8 cellular contexts compared by ENCODE assay signal in the genomic region with DNA sequence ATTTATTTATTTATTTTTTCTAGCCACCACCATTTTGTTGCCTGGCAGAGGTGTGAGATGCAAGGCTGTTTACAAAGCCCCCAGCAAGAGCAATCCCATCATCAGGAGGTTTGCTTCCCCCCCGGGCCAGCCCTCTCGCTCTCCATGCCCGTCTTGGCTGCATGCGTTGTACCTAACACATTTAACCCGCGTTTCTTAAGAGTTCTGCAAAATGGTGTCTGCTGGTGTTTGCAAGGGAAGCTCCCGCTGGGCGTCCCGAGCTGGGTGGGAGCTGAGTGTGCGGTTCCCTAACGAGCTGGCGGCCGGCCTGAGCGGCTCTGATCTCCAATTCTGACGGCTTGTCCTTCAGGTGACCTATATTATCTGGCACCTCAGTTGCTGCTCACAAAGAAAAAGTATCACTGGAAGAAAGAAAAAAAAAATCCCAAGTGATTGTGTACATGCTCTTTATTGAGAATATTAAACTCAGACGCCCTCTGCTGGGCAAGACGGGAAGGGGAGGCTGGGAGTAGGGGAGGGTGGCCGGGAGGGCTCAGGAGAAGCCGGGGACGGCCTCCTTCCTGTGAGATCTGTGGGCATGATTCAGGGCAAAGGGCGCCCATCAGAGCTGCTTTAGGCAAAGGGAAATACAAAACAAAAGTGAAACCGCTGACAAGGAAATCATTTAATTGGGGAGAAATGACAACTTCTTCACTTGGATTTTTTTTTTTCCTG.
DNase-seq lines count a peak whose midpoint lies in the region; ATAC-seq, FAIRE-seq and TF ChIP-seq lines count a peak whose summit lies in the region.

No MANE protein-coding gene starts in this region.

- peak overlapping the region; percentile 54 for H3K4me3 ChIP-seq in A549

- H3K27ac Mint-ChIP-seq in activated CD4-positive, alpha-beta T cell treated with anti-CD3 and anti-CD28 coated beads for 36 hours, result peak overlapping the region; percentile 91

- intact Hi-C loops in activated CD4-positive, alpha-beta T cell treated with anti-CD3 and anti-CD28 coated beads for 36 hours (cut with DNase I, micrococcal nuclease), result loop anchor here (1.0 to 5.0 kb wide), 8 partner anchors 22 to 336 kb away; no protein-coding TSS in a partner anchor

- H3K4me1 Mint-ChIP-seq in activated CD4-positive, alpha-beta T cell treated with anti-CD3 and anti-CD28 coated beads for 36 hours, result peaks cover 41% of the 10 kb centered on the region

- H3K4me3 Mint-ChIP-seq in activated CD4-positive, alpha-beta T cell treated with anti-CD3 and anti-CD28 coated beads for 36 hours, result peak overlapping the region; percentile 79

- no peaks in the 10 kb centered on the region for H3K9me3 ChIP-seq in A549

- H3K4me1 ChIP-seq in A549, result peaks cover 31% of the 10 kb centered on the region

- no peaks in the 10 kb centered on the region for H3K27me3 Mint-ChIP-seq in activated CD4-positive, alpha-beta T cell treated with anti-CD3 and anti-CD28 coated beads for 36 hours

- no peak for TF ChIP-seq POLR2A in A549 (IDR thresholded peaks at IDR 0.05; ENCODE audit: low read length)

- peak; percentile 89 to 92 for DNase-seq in A549 (ENCODE audit: low read depth in 1 of 2, low spot score in 1 of 2)
- peak; percentile 64 for DNase-seq in NCI-H510A (lab: John Stamatoyannopoulos, UW)
- DNase-seq in activated CD4-positive, alpha-beta T cell treated with anti-CD3 and anti-CD28 coated beads for 36 hours, result peak; percentile 98
- DNase-seq in left kidney (ENCODE audit: low read depth, low spot score), result peak; percentile 97
- DNase-seq in stimulated activated CD4-positive, alpha-beta T cell treated with anti-CD3 and anti-CD28 coated beads, Interleukin-1b, Interleukin-23, amount 100 ng/mL, for 4 hours (ENCODE audit: low read depth in 2 of 2), result peak; percentile 92 to 99

- TF ChIP-seq RAD21 in A549 (conservative IDR thresholded peaks at IDR 0.05 in 1 of 2, IDR thresholded peaks at IDR 0.05 in 1 of 2), result peak; percentile 94 to 97

- ATAC-seq in A549 (peak; percentile 94 to 97), GM18517 (IDR thresholded peaks at IDR 0.05; ENCODE audit: unreplicated experiment) (peak; percentile 54), HG03175 (IDR thresholded peaks at IDR 0.05; ENCODE audit: unreplicated experiment) (peak; percentile 63)
- ATAC-seq in activated CD4-positive, alpha-beta T cell treated with anti-CD3 and anti-CD28 coated beads for 36 hours, result peak; percentile 96

- CTCF ChIA-PET in A549 (lab: Yijun Ruan, JAX), result interaction anchor here (0.6 to 6.2 kb wide), 79 partner anchors 9 to 1495 kb away, joined by 3 to 140 read pairs (median 4); no protein-coding TSS in a partner anchor
- CTCF ChIA-PET in activated CD4-positive, alpha-beta T cell treated with anti-CD3 and anti-CD28 coated beads for 36 hours (lab: Charles Lee), result interaction anchor here (0.6 to 4.8 kb wide), 41 partner anchors 9 to 1724 kb away, joined by 3 to 44 read pairs (median 5); partner anchors contain the start of gene ZFP64

- no peak for TF ChIP-seq EP300 in A549 (IDR thresholded peaks at IDR 0.05)

- no peaks in the 10 kb centered on the region for H3K9me3 Mint-ChIP-seq in activated CD4-positive, alpha-beta T cell treated with anti-CD3 and anti-CD28 coated beads for 36 hours (ENCODE audit: low read depth)

- TF ChIP-seq CTCF in A549 (IDR thresholded peaks at IDR 0.05), result peak; percentile 96

- POLR2A ChIA-PET in A549 (lab: Yijun Ruan, JAX), result interaction anchor here (0.6 to 2.5 kb wide), 12 partner anchors 14 to 321 kb away, joined by 3 to 25 read pairs (median 5); partner anchors contain the start of gene ZNF217
- POLR2A ChIA-PET in activated CD4-positive, alpha-beta T cell treated with anti-CD3 and anti-CD28 coated beads for 36 hours (lab: Charles Lee), result interaction anchor here (0.6 to 1.0 kb wide), 9 partner anchors 16 to 427 kb away, joined by 3 to 11 read pairs (median 5); partner anchors contain the start of gene ZNF217

- no peak for FAIRE-seq in A549 (lab: Jason Lieb, UNC)

- H3K4me2 ChIP-seq in A549, result peak overlapping the region; percentile 78

- peak overlapping the region; percentile 89 to 92 for H3K27ac ChIP-seq in A549
- H3K27ac ChIP-seq in cingulate gyrus (ENCODE audit: low read depth, low read length), result peak overlapping the region; percentile 89

- no peaks in the 10 kb centered on the region for H3K36me3 Mint-ChIP-seq in activated CD4-positive, alpha-beta T cell treated with anti-CD3 and anti-CD28 coated beads for 36 hours (ENCODE audit: low read depth)

- 3% methylated on average over 20 of the region's 22 CpGs for WGBS in A549 (ENCODE audit: missing lambda C conversion rate)

TF ChIP-seq in A549, 52 proteins besides CTCF, POLR2A, EP300 and RAD21:
- TF ChIP-seq KDM5A (IDR thresholded peaks at IDR 0.05) (no peak), TFCP2L1 (CRISPR knock-in tag; IDR thresholded peaks at IDR 0.05) (no peak), RFX5 (IDR thresholded peaks at IDR 0.05) (no peak), NFE2L2 (conservative IDR thresholded peaks at IDR 0.05; ENCODE audit: low read length) (no peak), RARB (CRISPR knock-in tag; IDR thresholded peaks at IDR 0.05) (no peak), MYC (IDR thresholded peaks at IDR 0.05; ENCODE audit: borderline replicate concordance, low read length) (peak; percentile 25; the same call in 1 of the 2 replicates), BHLHE40 (IDR thresholded peaks at IDR 0.05; ENCODE audit: low read depth, low read length) (no peak), HOXB5 (CRISPR knock-in tag; IDR thresholded peaks at IDR 0.05) (no peak), ZFP36 (IDR thresholded peaks at IDR 0.05; ENCODE audit: borderline replicate concordance, partially characterized antibody) (no peak), MAFK (IDR thresholded peaks at IDR 0.05; ENCODE audit: partially characterized antibody) (peak; percentile 6), HDAC2 (IDR thresholded peaks at IDR 0.05) (no peak), MAX (IDR thresholded peaks at IDR 0.05) (peak; percentile 54), RNF2 (IDR thresholded peaks at IDR 0.05; ENCODE audit: borderline replicate concordance, low read depth) (no peak), SMC3 (IDR thresholded peaks at IDR 0.05) (peak; percentile 97), FOSL2 (IDR thresholded peaks at IDR 0.05) (no peak), FOSL2 (CRISPR knock-in tag; IDR thresholded peaks at IDR 0.05) (no peak), MAZ (IDR thresholded peaks at IDR 0.05; ENCODE audit: borderline replicate concordance, low read depth, low read length) (no peak), KDM1A (IDR thresholded peaks at IDR 0.05; ENCODE audit: low read depth) (no peak), EHMT2 (IDR thresholded peaks at IDR 0.05; ENCODE audit: low read depth) (peak; percentile 75; the same call in 1 of the 2 replicates), CEBPB (IDR thresholded peaks at IDR 0.05) (0 out of 4 replicates have a peak, but pooled peaks of 1 of the 2 experiments have one; percentile 33), JUN (IDR thresholded peaks at IDR 0.05) (peak in 1 of 2 experiments; percentile 29; a peak in 1 of 5 replicates), CBX2 (IDR thresholded peaks at IDR 0.05; ENCODE audit: borderline replicate concordance, low read depth) (no peak), NPAS2 (CRISPR knock-in tag; IDR thresholded peaks at IDR 0.05; ENCODE audit: borderline replicate concordance) (no peak), CBX8 (IDR thresholded peaks at IDR 0.05) (no peak)
- TF ChIP-seq, protein P1, sequence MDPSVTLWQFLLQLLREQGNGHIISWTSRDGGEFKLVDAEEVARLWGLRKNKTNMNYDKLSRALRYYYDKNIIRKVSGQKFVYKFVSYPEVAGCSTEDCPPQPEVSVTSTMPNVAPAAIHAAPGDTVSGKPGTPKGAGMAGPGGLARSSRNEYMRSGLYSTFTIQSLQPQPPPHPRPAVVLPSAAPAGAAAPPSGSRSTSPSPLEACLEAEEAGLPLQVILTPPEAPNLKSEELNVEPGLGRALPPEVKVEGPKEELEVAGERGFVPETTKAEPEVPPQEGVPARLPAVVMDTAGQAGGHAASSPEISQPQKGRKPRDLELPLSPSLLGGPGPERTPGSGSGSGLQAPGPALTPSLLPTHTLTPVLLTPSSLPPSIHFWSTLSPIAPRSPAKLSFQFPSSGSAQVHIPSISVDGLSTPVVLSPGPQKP (IDR thresholded peaks at IDR 0.05; ENCODE audit: low read depth, low read length), result no peak
- TF ChIP-seq, protein P2, sequence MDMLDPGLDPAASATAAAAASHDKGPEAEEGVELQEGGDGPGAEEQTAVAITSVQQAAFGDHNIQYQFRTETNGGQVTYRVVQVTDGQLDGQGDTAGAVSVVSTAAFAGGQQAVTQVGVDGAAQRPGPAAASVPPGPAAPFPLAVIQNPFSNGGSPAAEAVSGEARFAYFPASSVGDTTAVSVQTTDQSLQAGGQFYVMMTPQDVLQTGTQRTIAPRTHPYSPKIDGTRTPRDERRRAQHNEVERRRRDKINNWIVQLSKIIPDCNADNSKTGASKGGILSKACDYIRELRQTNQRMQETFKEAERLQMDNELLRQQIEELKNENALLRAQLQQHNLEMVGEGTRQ (IDR thresholded peaks at IDR 0.05), result no peak

Comparison
In these comparisons a context has a peak if more than half of its experiments do, and no peak if none do; other contexts are left out.
1. Peak in every context shown above with its lines: DNase-seq, ATAC-seq, H3K4me3 ChIP-seq and H3K27ac ChIP-seq.